In the genomic region with DNA sequence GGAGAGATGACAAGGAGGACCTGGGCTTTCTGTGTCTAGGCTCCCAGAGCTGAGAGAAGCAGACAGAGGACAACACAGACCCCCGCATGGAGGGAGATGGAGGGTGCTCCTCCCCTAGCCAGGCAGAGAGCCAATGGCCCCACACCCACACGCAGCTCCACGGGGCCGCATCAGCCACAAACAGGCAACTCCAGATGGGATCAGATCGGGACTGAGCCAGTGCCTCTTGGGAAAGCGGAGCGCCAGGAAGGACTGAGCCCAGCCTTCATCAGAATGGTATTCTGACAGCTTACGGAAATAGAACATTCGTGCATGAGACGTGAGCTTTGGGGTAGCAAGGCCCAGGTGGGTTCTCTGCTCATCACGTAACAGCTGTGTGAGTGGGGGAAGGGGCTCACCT, we compare ENCODE assay signal across 23 cellular contexts.
"Had no signal": no experiment of that assay in that cellular context is flagged by ENCODE, and none has a peak within 500 bp of the region (broad histone marks: within the 10 kb centered on the region; RNA-seq: fewer than 3 reads in every experiment).

No MANE protein-coding gene starts in this region.

- H3K27me3 ChIP-seq: pancreas, tibial nerve, vagina had no signal

- H3K4me3 ChIP-seq: gastroesophageal sphincter, lower lobe of right lung, pancreas, psoas muscle, tibial nerve, vagina had no signal

- H3K27ac Mint-ChIP-seq: activated naive CD8-positive, alpha-beta T cell treated with anti-CD3 and anti-CD28 coated beads for 36 hours; activated T-helper 17 cell treated with anti-CD3 and anti-CD28 coated beads, Interleukin-2, amount 50 U/mL, for 72 hours; naive thymus-derived CD4-positive, alpha-beta T cell had no signal

- DNase-seq: activated CD4-positive, alpha-beta T cell treated with anti-CD3 and anti-CD28 coated beads for 1 hour; activated CD4-positive, alpha-beta T cell treated with anti-CD3 and anti-CD28 coated beads, Interleukin-2, amount 50 U/mL, for 1 hour; activated naive CD4-positive, alpha-beta T cell treated with Interleukin-2 at 50 U/mL for 16 hours; activated naive CD8-positive, alpha-beta T cell treated with anti-CD3 and anti-CD28 coated beads for 36 hours; activated T-cell treated with anti-CD3 and anti-CD28 coated beads, Interleukin-2, amount 50 U/mL, for 1 hour; effector memory CD4-positive, alpha-beta T cell; hypothalamus; left colon; lower lobe of right lung; mesendoderm; naive thymus-derived CD4-positive, alpha-beta T cell; psoas muscle; right cardiac atrium; stimulated activated CD4-positive, alpha-beta T cell treated with anti-CD3 and anti-CD28 coated beads, Interleukin-12 subunit alpha, Interleukin-12 subunit beta, amount 100 ng/mL, for 4 hours; stimulated activated CD4-positive, alpha-beta T cell treated with anti-CD3 and anti-CD28 coated beads, Interleukin-4, amount 100 ng/mL, for 4 hours; stimulated activated naive CD8-positive, alpha-beta T cell treated with anti-CD3 and anti-CD28 coated beads, Interleukin-15, Interleukin-2, amounts not matched to agents 100 U/mL and 50 U/mL, for 24 hours; T-helper 1 cell had no signal

- H3K36me3 Mint-ChIP-seq: activated naive CD8-positive, alpha-beta T cell treated with anti-CD3 and anti-CD28 coated beads for 36 hours had no signal

- H3K9me3 ChIP-seq: lower lobe of right lung, pancreas, psoas muscle, vagina had no signal

- H3K4me1 ChIP-seq: gastroesophageal sphincter, lower lobe of right lung, psoas muscle, tibial nerve, vagina had no signal

- H3K27ac ChIP-seq: gastroesophageal sphincter, lower lobe of right lung, pancreas, psoas muscle, tibial nerve, vagina had no signal

- H3K4me1 Mint-ChIP-seq: activated naive CD8-positive, alpha-beta T cell treated with anti-CD3 and anti-CD28 coated beads for 36 hours; activated T-helper 17 cell treated with anti-CD3 and anti-CD28 coated beads, Interleukin-2, amount 50 U/mL, for 72 hours; central memory CD8-positive, alpha-beta T cell; naive thymus-derived CD4-positive, alpha-beta T cell had no signal

- H3K27me3 Mint-ChIP-seq: activated T-helper 17 cell treated with anti-CD3 and anti-CD28 coated beads, Interleukin-2, amount 50 U/mL, for 72 hours had no signal

- H3K4me3 Mint-ChIP-seq: activated naive CD8-positive, alpha-beta T cell treated with anti-CD3 and anti-CD28 coated beads for 36 hours; activated T-helper 17 cell treated with anti-CD3 and anti-CD28 coated beads, Interleukin-2, amount 50 U/mL, for 72 hours; central memory CD8-positive, alpha-beta T cell; naive thymus-derived CD4-positive, alpha-beta T cell had no signal

- H3K36me3 ChIP-seq: gastroesophageal sphincter, lower lobe of right lung, pancreas, tibial nerve, vagina had no signal

- ATAC-seq: activated T-helper 17 cell treated with anti-CD3 and anti-CD28 coated beads, Interleukin-2, amount 50 U/mL, for 72 hours; gastroesophageal sphincter; left colon; lower lobe of right lung; naive thymus-derived CD4-positive, alpha-beta T cell; pancreas; psoas muscle; right cardiac atrium; stimulated activated naive CD8-positive, alpha-beta T cell treated with anti-CD3 and anti-CD28 coated beads, Interleukin-15, Interleukin-2, amounts not matched to agents 100 U/mL and 50 U/mL, for 24 hours had no signal

- H3K9me3 Mint-ChIP-seq: activated naive CD8-positive, alpha-beta T cell treated with anti-CD3 and anti-CD28 coated beads for 36 hours had no signal
